In genomic region chr19:18159810-18160209, GRCh38 we compare ENCODE assay signal across 11 cellular contexts. TPM values are rescaled to one million over a fixed set of nuclear protein-coding genes. Genes with fewer than 3 reads are reported as not detected.
"Had no signal": no experiment of that assay in that cellular context is flagged by ENCODE, and none has a peak within 500 bp of the region (broad histone marks: within the 10 kb centered on the region; RNA-seq: fewer than 3 reads in every experiment).

No MANE protein-coding gene starts in this region.

- H3K4me3 ChIP-seq: cardiac muscle cell had no signal

- H3K27me3 Mint-ChIP-seq: activated naive CD8-positive, alpha-beta T cell treated with anti-CD3 and anti-CD28 coated beads, Interleukin-2, amount 50 U/mL, for 24 hours; memory B cell; natural killer cell treated with Interleukin-12 subunit alpha and Interleukin-12 subunit beta and Interleukin-15 and Interleukin-18, amount 100 ng/mL, for 72 hours had no signal

- DNase-seq: activated naive CD8-positive, alpha-beta T cell treated with anti-CD3 and anti-CD28 coated beads, Interleukin-2, amount 50 U/mL, for 24 hours; islet precursor cell; occipital lobe; stimulated activated CD4-positive, alpha-beta T cell treated with anti-CD3 and anti-CD28 coated beads, Interleukin-4, amount 100 ng/mL, for 1 hour; stomach had no signal

- H3K9me3 ChIP-seq: heart left ventricle, stomach, vagina had no signal

- H3K36me3 Mint-ChIP-seq: natural killer cell treated with Interleukin-12 subunit alpha and Interleukin-12 subunit beta and Interleukin-15 and Interleukin-18, amount 100 ng/mL, for 72 hours had no signal

- ATAC-seq: natural killer cell treated with Interleukin-12 subunit alpha and Interleukin-12 subunit beta and Interleukin-15 and Interleukin-18, amount 100 ng/mL, for 72 hours had no signal

- H3K27ac ChIP-seq: cardiac muscle cell had no signal

- H3K27me3 ChIP-seq: cardiac muscle cell, heart left ventricle, stomach, vagina had no signal

- H3K9me3 Mint-ChIP-seq: activated naive CD8-positive, alpha-beta T cell treated with anti-CD3 and anti-CD28 coated beads, Interleukin-2, amount 50 U/mL, for 24 hours; memory B cell; natural killer cell treated with Interleukin-12 subunit alpha and Interleukin-12 subunit beta and Interleukin-15 and Interleukin-18, amount 100 ng/mL, for 72 hours; T-helper 1 cell treated with Interleukin-12 subunit alpha and Interleukin-12 subunit beta and Interleukin-4 antibody, amounts not matched to agents 30 μg/mL and 1 μg/mL, for 36 hours had no signal

- H3K27ac Mint-ChIP-seq: memory B cell; natural killer cell treated with Interleukin-12 subunit alpha and Interleukin-12 subunit beta and Interleukin-15 and Interleukin-18, amount 100 ng/mL, for 72 hours had no signal

RNA-seq across cellular contexts. Expression of gene IFI30, which starts 13.8 kb away (rescaled TPM):
- polyA plus RNA-seq: cardiac muscle cell had no signal
